12 cellular contexts compared by ENCODE assay signal in genomic region chr11:19864141-19865120, GRCh38.
DNase-seq lines count a peak whose midpoint lies in the region; TF ChIP-seq lines count a peak whose summit lies in the region.
"Had no signal": no experiment of that assay in that cellular context is flagged by ENCODE, and none has a peak within 500 bp of the region (broad histone marks: within the 10 kb centered on the region; RNA-seq: fewer than 3 reads in every experiment).

No MANE protein-coding gene starts in this region.

- H3K36me3 Mint-ChIP-seq in activated T-helper 2 cell treated with anti-CD3 and anti-CD28 coated beads, Interferon-gamma antibody, Interleukin-2, Interleukin-4, amounts not matched to agents 10 μg/mL and 5 μg/mL and 100 μg/mL, durations not matched to agents 14 hours and 24 hours and 36 hours (ENCODE audit: low read depth): no peaks in the 10 kb centered on the region

- H4K8ac ChIP-seq in mesendoderm (ENCODE audit: low read depth, low read length): no peak overlapping the region

- H2BK5ac ChIP-seq in mesendoderm (ENCODE audit: low read length): no peak overlapping the region

- H3K79me1 ChIP-seq in mesendoderm (ENCODE audit: low read length): no peaks in the 10 kb centered on the region

- no peak overlapping the region for H3K4ac ChIP-seq in mesendoderm (ENCODE audit: low read depth, low read length)

- WGBS in mesendoderm (ENCODE audit: extremely low coverage, insufficient coverage, low lambda C conversion rate): no CpG with 5 or more reads among the region's 6 CpGs

- H3K27ac Mint-ChIP-seq in activated T-helper 2 cell treated with anti-CD3 and anti-CD28 coated beads, Interferon-gamma antibody, Interleukin-2, Interleukin-4, amounts not matched to agents 10 μg/mL and 5 μg/mL and 100 μg/mL, durations not matched to agents 14 hours and 24 hours and 36 hours: no peak overlapping the region
- H3K27ac Mint-ChIP-seq: activated CD4-positive, alpha-beta memory T cell treated with anti-CD3 and anti-CD28 coated beads, Interleukin-2, amount 10 ng/mL, durations not matched to agents 7 days and 5 days; activated naive CD4-positive, alpha-beta T cell treated with anti-CD3 and anti-CD28 coated beads for 36 hours; B cell; dendritic cell treated with granulocyte-macrophage colony-stimulating factor and Interleukin-4, amounts not matched to agents 40 ng/mL and 50 ng/mL, for 4 days had no signal

- no peak overlapping the region for H2AK5ac ChIP-seq in mesendoderm (ENCODE audit: low read length)

- H2BK120ac ChIP-seq in mesendoderm (ENCODE audit: low read depth, low read length): no peak overlapping the region

- no peak overlapping the region for H3K23ac ChIP-seq in mesendoderm (ENCODE audit: low read length)

- no peak overlapping the region for H2BK15ac ChIP-seq in mesendoderm (replicated peaks; ENCODE audit: low read depth)

- no peaks in the 10 kb centered on the region for H3K9me3 Mint-ChIP-seq in activated T-helper 2 cell treated with anti-CD3 and anti-CD28 coated beads, Interferon-gamma antibody, Interleukin-2, Interleukin-4, amounts not matched to agents 10 μg/mL and 5 μg/mL and 100 μg/mL, durations not matched to agents 14 hours and 24 hours and 36 hours
- H3K9me3 Mint-ChIP-seq: activated CD4-positive, alpha-beta memory T cell treated with anti-CD3 and anti-CD28 coated beads, Interleukin-2, amount 10 ng/mL, durations not matched to agents 7 days and 5 days; activated naive CD4-positive, alpha-beta T cell treated with anti-CD3 and anti-CD28 coated beads for 36 hours; dendritic cell treated with granulocyte-macrophage colony-stimulating factor and Interleukin-4, amounts not matched to agents 40 ng/mL and 50 ng/mL, for 4 days had no signal

- TF ChIP-seq CTCF in AG10803 (conservative IDR thresholded peaks at IDR 0.05; ENCODE audit: low read length): no peak

- no peak overlapping the region for H3K27ac ChIP-seq in mesendoderm (ENCODE audit: low read depth, low read length)

- no peak overlapping the region for H4K5ac ChIP-seq in mesendoderm (ENCODE audit: low read length)

- H3K27me3 ChIP-seq in mesendoderm (ENCODE audit: insufficient read depth, low read length, poor library complexity): no peaks in the 10 kb centered on the region

- H3K4me1 Mint-ChIP-seq in activated T-helper 2 cell treated with anti-CD3 and anti-CD28 coated beads, Interferon-gamma antibody, Interleukin-2, Interleukin-4, amounts not matched to agents 10 μg/mL and 5 μg/mL and 100 μg/mL, durations not matched to agents 14 hours and 24 hours and 36 hours (ENCODE audit: low read depth): no peaks in the 10 kb centered on the region
- H3K4me1 Mint-ChIP-seq: activated CD4-positive, alpha-beta memory T cell treated with anti-CD3 and anti-CD28 coated beads, Interleukin-2, amount 10 ng/mL, durations not matched to agents 7 days and 5 days; B cell had no signal

- intact Hi-C loops in activated T-helper 2 cell treated with anti-CD3 and anti-CD28 coated beads, Interferon-gamma antibody, Interleukin-2, Interleukin-4, amounts not matched to agents 10 μg/mL and 5 μg/mL and 100 μg/mL, durations not matched to agents 14 hours and 24 hours and 36 hours (cut with micrococcal nuclease): no loop called here

- no peak overlapping the region for H3K4me3 Mint-ChIP-seq in activated T-helper 2 cell treated with anti-CD3 and anti-CD28 coated beads, Interferon-gamma antibody, Interleukin-2, Interleukin-4, amounts not matched to agents 10 μg/mL and 5 μg/mL and 100 μg/mL, durations not matched to agents 14 hours and 24 hours and 36 hours (ENCODE audit: low read depth)
- H3K4me3 Mint-ChIP-seq: activated CD4-positive, alpha-beta memory T cell treated with anti-CD3 and anti-CD28 coated beads, Interleukin-2, amount 10 ng/mL, durations not matched to agents 7 days and 5 days; activated naive CD4-positive, alpha-beta T cell treated with anti-CD3 and anti-CD28 coated beads for 36 hours; B cell; dendritic cell treated with granulocyte-macrophage colony-stimulating factor and Interleukin-4, amounts not matched to agents 40 ng/mL and 50 ng/mL, for 4 days had no signal

- peaks cover 5% of the 10 kb centered on the region for H3K4me1 ChIP-seq in mesendoderm (ENCODE audit: control insufficient read depth, low read depth, low read length)

- H3K4me3 ChIP-seq in AG10803 (ENCODE audit: low read length): no peak overlapping the region
- no peak overlapping the region for H3K4me3 ChIP-seq in mesendoderm (ENCODE audit: low read length)

- H3K18ac ChIP-seq in mesendoderm (ENCODE audit: low read length): no peak overlapping the region

- H3K9ac ChIP-seq in mesendoderm (ENCODE audit: low read length): no peak overlapping the region

- H3K4me2 ChIP-seq in mesendoderm (ENCODE audit: low read length): no peak overlapping the region

- no peak overlapping the region for H3K56ac ChIP-seq in mesendoderm (ENCODE audit: low read length)

- H3K27me3 Mint-ChIP-seq in activated T-helper 2 cell treated with anti-CD3 and anti-CD28 coated beads, Interferon-gamma antibody, Interleukin-2, Interleukin-4, amounts not matched to agents 10 μg/mL and 5 μg/mL and 100 μg/mL, durations not matched to agents 14 hours and 24 hours and 36 hours (ENCODE audit: low read depth): no peaks in the 10 kb centered on the region
- H3K27me3 Mint-ChIP-seq: B cell; dendritic cell treated with granulocyte-macrophage colony-stimulating factor and Interleukin-4, amounts not matched to agents 40 ng/mL and 50 ng/mL, for 4 days had no signal

- H3K79me2 ChIP-seq in mesendoderm (ENCODE audit: control insufficient read depth, insufficient read depth, low read length): no peaks in the 10 kb centered on the region

- no peaks in the 10 kb centered on the region for H3K36me3 ChIP-seq in mesendoderm (ENCODE audit: control insufficient read depth, insufficient read depth, low read length)

- DNase-seq in AG10803 (ENCODE audit: low read depth) (peak; percentile 68), NCI-H146 (lab: John Stamatoyannopoulos, UW) (peak; percentile 44), dermis blood vessel endothelial cell (peak; percentile 85), mesendoderm (peak; percentile 69), mucosa of gallbladder (ENCODE audit: low spot score) (no peak), NCI-H2196 (lab: John Stamatoyannopoulos, UW; ENCODE audit: unreplicated experiment) (no peak)
- DNase-seq in activated T-helper 2 cell treated with anti-CD3 and anti-CD28 coated beads, Interferon-gamma antibody, Interleukin-2, Interleukin-4, amounts not matched to agents 10 μg/mL and 5 μg/mL and 100 μg/mL, durations not matched to agents 14 hours and 24 hours and 36 hours (ENCODE audit: low spot score): no peak
- DNase-seq in effector CD4-positive, alpha-beta T cell: no peak
- DNase-seq: activated CD4-positive, alpha-beta memory T cell treated with anti-CD3 and anti-CD28 coated beads, Interleukin-2, amount 10 ng/mL, durations not matched to agents 7 days and 5 days; activated naive CD4-positive, alpha-beta T cell treated with anti-CD3 and anti-CD28 coated beads for 36 hours had no signal

Comparison
In these comparisons a context has a peak if more than half of its experiments do, and no peak if none do; other contexts are left out.
1. DNase-seq: peak in AG10803 (single experiment), NCI-H146 (single experiment), dermis blood vessel endothelial cell (single experiment) and mesendoderm (single experiment); none in mucosa of gallbladder (single experiment), activated T-helper 2 cell treated with anti-CD3 and anti-CD28 coated beads, Interferon-gamma antibody, Interleukin-2, Interleukin-4, amounts not matched to agents 10 μg/mL and 5 μg/mL and 100 μg/mL, durations not matched to agents 14 hours and 24 hours and 36 hours (single experiment), NCI-H2196 (single experiment) and effector CD4-positive, alpha-beta T cell (single experiment).